24 cellular contexts compared by ENCODE assay signal in genomic region chrX:103393487-103393886, GRCh38. TPM values are rescaled to one million over a fixed set of nuclear protein-coding genes. Genes with fewer than 3 reads are reported as not detected.
DNase-seq lines count a peak whose midpoint lies in the region; ATAC-seq, FAIRE-seq and TF ChIP-seq lines count a peak whose summit lies in the region.
"Had no signal": no experiment of that assay in that cellular context is flagged by ENCODE, and none has a peak within 500 bp of the region (broad histone marks: within the 10 kb centered on the region; RNA-seq: fewer than 3 reads in every experiment).

No MANE protein-coding gene starts in this region.

- peak overlapping the region; percentile 95 for H4K91ac ChIP-seq in IMR-90 (ENCODE audit: insufficient read depth, low read depth, low read length)

- no peaks in the 10 kb centered on the region for H3K9me3 ChIP-seq in A549
- no peaks in the 10 kb centered on the region for H3K9me3 ChIP-seq in IMR-90 (ENCODE audit: control insufficient read depth, insufficient read depth, low read length)
- no peaks in the 10 kb centered on the region for H3K9me3 ChIP-seq in K562 (replicated peaks; ENCODE audit: control insufficient read depth, insufficient read depth, low read depth, low read length)
- H3K9me3 ChIP-seq: BE2C, BLaER1, Caco-2 had no signal

- no peak for TF ChIP-seq CTCF in A549 (IDR thresholded peaks at IDR 0.05)
- TF ChIP-seq CTCF in IMR-90 (conservative IDR thresholded peaks at IDR 0.05; ENCODE audit: low read depth, low read length) = no peak
- TF ChIP-seq CTCF in K562 (IDR thresholded peaks at IDR 0.05 in 2 of 3, conservative IDR thresholded peaks at IDR 0.05 in 1 of 3; ENCODE audit: insufficient read depth in 2 of 3, low read depth in 1 of 3, low read length in 3 of 3) = no peak

- peak overlapping the region; percentile 69 to 97 for H4K8ac ChIP-seq in IMR-90 (ENCODE audit: low read depth in 2 of 2, low read length in 2 of 2)

- no peaks in the 10 kb centered on the region for H4K20me1 ChIP-seq in IMR-90 (ENCODE audit: insufficient read depth, low read length)
- no peaks in the 10 kb centered on the region for H4K20me1 ChIP-seq in K562 (replicated peaks; ENCODE audit: control insufficient read depth, insufficient read depth, low read length)
- H4K20me1 ChIP-seq: BLaER1 had no signal

- CTCF ChIA-PET in A549 (lab: Yijun Ruan, JAX) (no interaction called here), IMR-90 (lab: Yijun Ruan, JAX) (no interaction called here), K562 (lab: Yijun Ruan, JAX; ENCODE audit: low intra/inter-chr PET ratio) (no interaction called here)

- peak overlapping the region; percentile 87 for H3K18ac ChIP-seq in IMR-90 (ENCODE audit: low read depth, low read length)

- peak overlapping the region; percentile 85 for H3K14ac ChIP-seq in IMR-90 (replicated peaks; ENCODE audit: low read depth, low read length)

- H3K79me2 ChIP-seq in K562 (ENCODE audit: control insufficient read depth, insufficient read depth, low read length) = no peaks in the 10 kb centered on the region

- WGBS in A549 (ENCODE audit: missing lambda C conversion rate) = 53% methylated on average over 3 of the region's 3 CpGs
- WGBS in IMR-90 (ENCODE audit: extremely low coverage in 2 of 2, insufficient read length in 1 of 2), 2 experiments = no CpG with 5 or more reads among the region's 3 CpGs
- WGBS in K562 (ENCODE audit: insufficient coverage, low coverage, missing lambda C conversion rate) = 10% methylated on average over 3 of the region's 3 CpGs

- TF ChIP-seq RAD21 in A549 (conservative IDR thresholded peaks at IDR 0.05 in 1 of 2, IDR thresholded peaks at IDR 0.05 in 1 of 2) (no peak), IMR-90 (IDR thresholded peaks at IDR 0.05; ENCODE audit: low read length) (no peak), K562 (CRISPR knock-in tag; conservative IDR thresholded peaks at IDR 0.05 in 1 of 2, IDR thresholded peaks at IDR 0.05 in 1 of 2) (no peak)

- H2AK5ac ChIP-seq in IMR-90 (ENCODE audit: low read depth, low read length) = peak overlapping the region; percentile 95

- peak overlapping the region; percentile 64 for H4K5ac ChIP-seq in IMR-90 (ENCODE audit: low read depth, low read length)

- POLR2A ChIA-PET in A549 (lab: Yijun Ruan, JAX) (no interaction called here), IMR-90 (lab: Charles Lee; ENCODE audit: unreplicated experiment) (no interaction called here), K562 (lab: Yijun Ruan, JAX) (no interaction called here)

- intact Hi-C loops in IMR-90 (cut with micrococcal nuclease) (no loop called here), K562 (cut with micrococcal nuclease) (no loop called here)

- peak overlapping the region; percentile 94 for H3K4ac ChIP-seq in IMR-90 (ENCODE audit: low read depth, low read length)

- no peak overlapping the region for H2AFZ ChIP-seq in IMR-90 (replicated peaks; ENCODE audit: low read length, poor library complexity)
- no peak overlapping the region for H2AFZ ChIP-seq in K562 (ENCODE audit: low read depth, low read length)

- peaks cover 6% of the 10 kb centered on the region; the same call in 1 of the 2 replicates for H3K9me1 ChIP-seq in IMR-90 (ENCODE audit: insufficient read depth, low read length)
- no peaks in the 10 kb centered on the region for H3K9me1 ChIP-seq in K562 (ENCODE audit: control insufficient read depth, insufficient read depth, low read length)

- in situ Hi-C loops in IMR-90 (cut with MboI; ENCODE audit: low sequenced_read_pairs) = no loop called here
- in situ Hi-C loops in K562 (cut with MboI) = no loop called here

- no peak overlapping the region for H2AK9ac ChIP-seq in IMR-90 (replicated peaks; ENCODE audit: low read depth, low read length, poor library complexity)

- peak overlapping the region; percentile 80 for H3K56ac ChIP-seq in IMR-90 (ENCODE audit: extremely low read depth, insufficient read depth, low read length)

- peak overlapping the region; percentile 94 for H2BK5ac ChIP-seq in IMR-90 (ENCODE audit: low read depth, low read length, poor library complexity, severe bottlenecking)

- no peaks in the 10 kb centered on the region for H3K36me3 ChIP-seq in IMR-90 (ENCODE audit: control insufficient read depth, insufficient read depth, low read length)
- no peaks in the 10 kb centered on the region for H3K36me3 ChIP-seq in K562 (ENCODE audit: control insufficient read depth, insufficient read depth, low read length)
- H3K36me3 ChIP-seq: BE2C, BLaER1 had no signal

- no peak overlapping the region for H3K4me3 ChIP-seq in A549
- no peak overlapping the region for H3K4me3 ChIP-seq in IMR-90 (ENCODE audit: insufficient read depth, low read depth, low read length)
- no peak overlapping the region for H3K4me3 ChIP-seq in K562
- H3K4me3 ChIP-seq: BLaER1 had no signal

- no peak overlapping the region for H3K27ac ChIP-seq in A549
- peak overlapping the region; percentile 79; the same call in 1 of the 2 replicates for H3K27ac ChIP-seq in IMR-90 (ENCODE audit: insufficient read depth, low read length)
- no peak overlapping the region for H3K27ac ChIP-seq in K562 (ENCODE audit: extremely low read depth, low read depth, low read length)
- H3K27ac ChIP-seq: 22Rv1, BLaER1 had no signal

- H3K4me2 ChIP-seq in A549 (no peak overlapping the region), IMR-90 (ENCODE audit: low read depth, low read length) (peak overlapping the region; percentile 10; the same call in 1 of the 2 replicates), K562 (ENCODE audit: insufficient read depth, low read length) (no peak overlapping the region)
- H3K4me2 ChIP-seq: BLaER1 had no signal

- peak overlapping the region; percentile 93 for H2BK120ac ChIP-seq in IMR-90 (ENCODE audit: low read depth, low read length)

- H3K9ac ChIP-seq in IMR-90 (ENCODE audit: low read depth, low read length) = no peak overlapping the region
- H3K9ac ChIP-seq in K562 (ENCODE audit: insufficient read depth in 1 of 2, low read depth in 2 of 2, low read length in 2 of 2) = no peak overlapping the region
- H3K9ac ChIP-seq: BLaER1 had no signal

- TF ChIP-seq POLR2A in A549 (IDR thresholded peaks at IDR 0.05; ENCODE audit: low read length) (no peak), IMR-90 (IDR thresholded peaks at IDR 0.05; ENCODE audit: low read depth, low read length) (no peak), K562 (conservative IDR thresholded peaks at IDR 0.05) (no peak)

- H3K4me1 ChIP-seq in A549 (peaks cover 6% of the 10 kb centered on the region; the same call in 2 of the 3 replicates), IMR-90 (ENCODE audit: control insufficient read depth, insufficient read depth, low read length) (peaks cover 16% of the 10 kb centered on the region), K562 (replicated peaks in 1 of 2; ENCODE audit: control insufficient read depth in 2 of 2, insufficient read depth in 2 of 2, low read length in 2 of 2) (peaks cover 0 to 5% of the 10 kb centered on the region in 2 experiments; a peak in 2 of 5 replicates)
- H3K4me1 ChIP-seq: BE2C, BLaER1, Caco-2 had no signal

- ATAC-seq in A549 = no peak
- ATAC-seq in IMR-90 (ENCODE audit: low read depth) = peak; percentile 76
- ATAC-seq in K562 = no peak

- BruUV-seq in IMR-90 (replicated peaks; lab: Mats Ljungman, UMichigan) = no TSS peak
- no TSS peak for BruUV-seq in K562 (replicated peaks; lab: Mats Ljungman, UMichigan)

- FAIRE-seq in A549 (lab: Jason Lieb, UNC) (no peak), K562 (lab: Jason Lieb, UNC) (no peak)
- FAIRE-seq: D721Med, G401.6, GM12891, GM19239 had no signal

- no peak for DNase-seq in A549 (ENCODE audit: low read depth in 1 of 2, low spot score in 1 of 2)
- peak; percentile 59 for DNase-seq in IMR-90
- DNase-seq in K562 (ENCODE audit: extremely low read depth in 1 of 4, low spot score in 3 of 4) = no peak
- peak; percentile 76 for DNase-seq in fibroblast of gingiva (ENCODE audit: low read depth)
- DNase-seq in AML-193 (lab: John Stamatoyannopoulos, UW) = no peak
- DNase-seq in COLO668 (lab: John Stamatoyannopoulos, UW; ENCODE audit: unreplicated experiment) = no peak
- no peak for DNase-seq in stimulated activated CD8-positive, alpha-beta memory T cell treated with anti-CD3 and anti-CD28 coated beads, Interleukin-4, amount 100 ng/mL, for 48 hours
- DNase-seq in activated CD4-positive, alpha-beta T cell treated with anti-CD3 and anti-CD28 coated beads for 48 hours = no peak
- DNase-seq: ACHN; BE2C; C1 segment of cervical spinal cord; Caco-2; Calu3; CD4-positive, alpha-beta memory T cell; CD4-positive, CD25-positive, alpha-beta regulatory T cell; CD8-positive, alpha-beta memory T cell; DMS79 treated with DMSO at 0.1 percent for 48 hours; GF-D8 had no signal

- H2BK15ac ChIP-seq in IMR-90 (ENCODE audit: low read depth, low read length) = peak overlapping the region; percentile 100; the same call in 2 of the 3 replicates

- H3K79me1 ChIP-seq in IMR-90 (ENCODE audit: low read depth in 1 of 2, low read length in 2 of 2) = no peaks in the 10 kb centered on the region

- H3K23ac ChIP-seq in IMR-90 (ENCODE audit: low read depth, low read length) = peak overlapping the region; percentile 76; the same call in 1 of the 2 replicates

- peak overlapping the region; percentile 91 for H2BK20ac ChIP-seq in IMR-90 (ENCODE audit: low read depth, low read length)

- dilution Hi-C loops in IMR-90 (cut with HindIII; ENCODE audit: low sequenced_read_pairs, unreplicated experiment) = no loop called here

- no peak for TF ChIP-seq EP300 in A549 (IDR thresholded peaks at IDR 0.05)
- no peak for TF ChIP-seq EP300 in K562 (IDR thresholded peaks at IDR 0.05; ENCODE audit: low read length)

- no peaks in the 10 kb centered on the region for H3K27me3 ChIP-seq in IMR-90 (ENCODE audit: control insufficient read depth, insufficient read depth, low read length)
- no peaks in the 10 kb centered on the region for H3K27me3 ChIP-seq in K562 (ENCODE audit: control insufficient read depth in 2 of 2, insufficient read depth in 2 of 2, low read length in 2 of 2)
- H3K27me3 ChIP-seq: BE2C, BLaER1 had no signal

RNA-seq across cellular contexts. Expression of gene BEX3, which starts 17.1 kb away (rescaled TPM):
- polyA plus RNA-seq in A549 (2011; rRNA removed) = 328 and 404 TPM in 2 replicates
- polyA plus RNA-seq in A549 (2012; cell fraction: cytosol; rRNA removed) = 213 and 310 TPM in 2 replicates
- polyA plus RNA-seq in A549 (2012; cell fraction: nucleus; rRNA removed) = 75.6 and 127 TPM in 2 replicates
- polyA plus RNA-seq in A549 (2017; fragmentation: RNase III; extraction: RNeasy Plus Mini Kit Qiagen cat#74134 plus additional on column Dnase treatment) = 313 to 391 TPM (median 382 TPM) in 3 replicates
- 41.8 and 47.2 TPM in 2 replicates for polyA minus RNA-seq in A549 (2011; rRNA and poly(A)+ RNA removed)
- 114 and 332 TPM in 2 replicates for total RNA-seq in IMR-90 (2012; rRNA removed)
- 408 and 409 TPM in 2 replicates for polyA plus RNA-seq in IMR-90 (2012; rRNA removed)
- polyA plus RNA-seq in IMR-90 (2012; cell fraction: cytosol; rRNA removed) = 256 and 272 TPM in 2 replicates
- polyA plus RNA-seq in IMR-90 (2012; cell fraction: nucleus; rRNA removed; ENCODE audit: low replicate concordance) = 51.3 and 191 TPM in 2 replicates
- total RNA-seq in K562 (2011; cell fraction: chromatin; rRNA removed; ENCODE audit: low replicate concordance) = not detected in 2 replicates
- total RNA-seq in K562 (2011; cell fraction: nucleolus; rRNA removed) = not detected in 2 replicates
- total RNA-seq in K562 (2011; cell fraction: nucleoplasm; rRNA removed) = not detected in 2 replicates
- not detected in 2 replicates for total RNA-seq in K562 (2014; rRNA removed)
- total RNA-seq in K562 (2014; rRNA removed; fragmentation: Illumina TruSeq; extraction: Trizol) = not detected in 2 replicates
- total RNA-seq in K562 (2015; rRNA removed; fragmentation: Illumina TruSeq; extraction: Trizol) = not detected in 2 replicates
- 0.47 and 0.58 TPM in 2 replicates for total RNA-seq in K562 (2021)
- not detected in 2 replicates for polyA plus RNA-seq in K562 (2011; rRNA removed)
- 0.09 TPM in 1 of 2 replicates, not detected in the other for polyA plus RNA-seq in K562 (2011; cell fraction: cytosol; rRNA removed)
- polyA plus RNA-seq in K562 (2011; cell fraction: nucleus; rRNA removed) = not detected in 2 replicates
- not detected in 2 replicates for polyA plus RNA-seq in K562 (2012)
- polyA plus RNA-seq in K562 (2014; fragmentation: Illumina TruSeq; extraction: Trizol) = not detected in 2 replicates
- polyA plus RNA-seq in K562 (2014; fragmentation: Nextera tagmentation; extraction: Ambion mirVana) = not detected
- polyA plus RNA-seq in K562 (2014; rRNA removed) = 0.21 TPM in 1 of 2 replicates, not detected in the other
- not detected in 2 replicates for polyA minus RNA-seq in K562 (2011; rRNA and poly(A)+ RNA removed)
- polyA minus RNA-seq in K562 (2011; cell fraction: cytosol; rRNA and poly(A)+ RNA removed) = not detected in 2 replicates
- not detected in 2 replicates for polyA minus RNA-seq in K562 (2011; cell fraction: nucleus; rRNA and poly(A)+ RNA removed)

RNA-seq across cellular contexts. Expression of gene TCEAL9, which starts 37.2 kb away (rescaled TPM):
- polyA plus RNA-seq in A549 (2011; rRNA removed) (39.2 and 83.7 TPM in 2 replicates), A549 (2017; fragmentation: RNase III; extraction: RNeasy Plus Mini Kit Qiagen cat#74134 plus additional on column Dnase treatment) (124 to 153 TPM (median 143 TPM) in 3 replicates), IMR-90 (2012; rRNA removed) (88.8 and 111 TPM in 2 replicates), K562 (2011; rRNA removed) (24.9 and 28.8 TPM in 2 replicates), K562 (2014; fragmentation: Illumina TruSeq; extraction: Trizol) (60.1 and 70.8 TPM in 2 replicates), K562 (2014; fragmentation: Nextera tagmentation; extraction: Ambion mirVana) (100 to 1,000 TPM in 1 of 2 experiments, 10 to 100 TPM in 1; 96.7 to 106 TPM), K562 (2014; rRNA removed) (67.1 and 83.4 TPM in 2 replicates)
- 14.9 and 22.4 TPM in 2 replicates for polyA plus RNA-seq in A549 (2012; cell fraction: cytosol; rRNA removed)
- 3.3 and 5.1 TPM in 2 replicates for polyA plus RNA-seq in A549 (2012; cell fraction: nucleus; rRNA removed)
- 3.5 and 3.8 TPM in 2 replicates for polyA minus RNA-seq in A549 (2011; rRNA and poly(A)+ RNA removed)
- total RNA-seq in IMR-90 (2012; rRNA removed) (20.3 and 94.4 TPM in 2 replicates), K562 (2014; rRNA removed) (32.3 and 43.3 TPM in 2 replicates), K562 (2014; rRNA removed; fragmentation: Illumina TruSeq; extraction: Trizol) (69.6 and 74.1 TPM in 2 replicates), K562 (2015; rRNA removed; fragmentation: Illumina TruSeq; extraction: Trizol) (63.0 and 64.5 TPM in 2 replicates), K562 (2021) (16.2 and 19.5 TPM in 2 replicates)
- 7.4 and 10.4 TPM in 2 replicates for polyA plus RNA-seq in IMR-90 (2012; cell fraction: cytosol; rRNA removed)
- 13.1 and 58.1 TPM in 2 replicates for polyA plus RNA-seq in IMR-90 (2012; cell fraction: nucleus; rRNA removed; ENCODE audit: low replicate concordance)
- 3.8 and 12.7 TPM in 2 replicates for total RNA-seq in K562 (2011; cell fraction: chromatin; rRNA removed; ENCODE audit: low replicate concordance)
- total RNA-seq in K562 (2011; cell fraction: nucleolus; rRNA removed) = 3.2 and 3.8 TPM in 2 replicates
- total RNA-seq in K562 (2011; cell fraction: nucleoplasm; rRNA removed) = 5.1 and 6.3 TPM in 2 replicates
- 2.0 and 10.5 TPM in 2 replicates for polyA plus RNA-seq in K562 (2011; cell fraction: cytosol; rRNA removed)
- polyA plus RNA-seq in K562 (2011; cell fraction: nucleus; rRNA removed) = 3.4 and 6.7 TPM in 2 replicates
- 52.1 and 69.8 TPM in 2 replicates for polyA plus RNA-seq in K562 (2012)
- polyA minus RNA-seq in K562 (2011; rRNA and poly(A)+ RNA removed) = 8.9 and 9.9 TPM in 2 replicates
- polyA minus RNA-seq in K562 (2011; cell fraction: cytosol; rRNA and poly(A)+ RNA removed) = 2.5 and 4.1 TPM in 2 replicates
- 1.5 and 5.6 TPM in 2 replicates for polyA minus RNA-seq in K562 (2011; cell fraction: nucleus; rRNA and poly(A)+ RNA removed)

Comparison
In these comparisons a context has a peak if more than half of its experiments do, and no peak if none do; other contexts are left out.
1. DNase-seq: peak in IMR-90 (single experiment) and fibroblast of gingiva (single experiment); none in A549 (0 of 2), K562 (0 of 4), AML-193 (0 of 2), COLO668 (single experiment), stimulated activated CD8-positive, alpha-beta memory T cell treated with anti-CD3 and anti-CD28 coated beads, Interleukin-4, amount 100 ng/mL, for 48 hours (single experiment) and activated CD4-positive, alpha-beta T cell treated with anti-CD3 and anti-CD28 coated beads for 48 hours (single experiment).
2. RNA of gene BEX3, which starts 17.1 kb away (polyA plus RNA-seq): 51.3 to 409 TPM in IMR-90 and 75.6 to 404 TPM in A549; 0.09 to 0.21 TPM in K562; every median in the first group is over 10 times any median in the second.
3. Of the 35 proteins assayed by ChIP-seq in both K562 and A549: peak only in K562: none; only in A549: MAFK; in both: none; in neither: 34.